Comparison of ENCODE assay signal across 30 cellular contexts in genomic region chr12:101424620-101425019, GRCh38. TPM values are rescaled to one million over a fixed set of nuclear protein-coding genes. Genes with fewer than 3 reads are reported as not detected.
"Had no signal": no experiment of that assay in that cellular context is flagged by ENCODE, and none has a peak within 500 bp of the region (broad histone marks: within the 10 kb centered on the region; RNA-seq: fewer than 3 reads in every experiment).

No MANE protein-coding gene starts in this region.

- H3K4me3 ChIP-seq: coronary artery, dorsolateral prefrontal cortex, esophagus squamous epithelium, gastrocnemius medialis, heart right ventricle, lower lobe of right lung had no signal

- FAIRE-seq: colon, endothelial cell of umbilical vein, islet of Langerhans, keratinocyte had no signal

- H3K9me3 ChIP-seq: esophagus squamous epithelium, gastrocnemius medialis, heart right ventricle, lower lobe of right lung had no signal

- H3K9me3 Mint-ChIP-seq: memory B cell; naive thymus-derived CD4-positive, alpha-beta T cell had no signal

- DNase-seq: dermis blood vessel endothelial cell; dorsolateral prefrontal cortex; effector CD4-positive, alpha-beta T cell; effector memory CD4-positive, alpha-beta T cell; esophagus squamous epithelium; foreskin fibroblast; foreskin melanocyte; gastrocnemius medialis; glutamatergic neuron; head of caudate nucleus; heart right ventricle; hippocampal formation; left cardiac atrium; left ventricle myocardium superior; lower lobe of right lung; mesendoderm; midbrain; naive thymus-derived CD4-positive, alpha-beta T cell had no signal

- H3K4me3 Mint-ChIP-seq: memory B cell; naive thymus-derived CD4-positive, alpha-beta T cell had no signal

- H3K4me1 Mint-ChIP-seq: memory B cell; naive thymus-derived CD4-positive, alpha-beta T cell had no signal

- H3K36me3 Mint-ChIP-seq: memory B cell; naive thymus-derived CD4-positive, alpha-beta T cell had no signal

- H3K4me1 ChIP-seq: esophagus squamous epithelium, gastrocnemius medialis, heart right ventricle, lower lobe of right lung had no signal

- H3K27ac Mint-ChIP-seq: memory B cell; naive thymus-derived CD4-positive, alpha-beta T cell had no signal

- H3K27ac ChIP-seq: coronary artery, dorsolateral prefrontal cortex, esophagus squamous epithelium, gastrocnemius medialis, heart right ventricle, lower lobe of right lung had no signal

- H3K36me3 ChIP-seq: esophagus squamous epithelium, gastrocnemius medialis, heart right ventricle, lower lobe of right lung had no signal

- H3K27me3 ChIP-seq: dorsolateral prefrontal cortex, esophagus squamous epithelium, gastrocnemius medialis had no signal

RNA-seq across cellular contexts. Expression of gene SPIC, which starts 50.5 kb away (rescaled TPM):
- total RNA-seq: dermis blood vessel endothelial cell; dorsolateral prefrontal cortex; endothelial cell of umbilical vein; epithelial cell of proximal tubule; gastrocnemius medialis; glomerular endothelial cell; kidney epithelial cell; left cardiac atrium; left ventricle myocardium superior; lower lobe of right lung; lung microvascular endothelial cell; mononuclear cell; mucosa of gallbladder; naive thymus-derived CD4-positive, alpha-beta T cell had no signal
- polyA plus RNA-seq: endothelial cell of umbilical vein; heart right ventricle; keratinocyte; naive thymus-derived CD4-positive, alpha-beta T cell had no signal
